Comparison of ENCODE assay signal across 1 cellular context in genomic region chr2:42135381-42136312, GRCh38.
A peak's percentile ranks its signal among the peaks of the same experiment; 100 is the strongest.
TF ChIP-seq lines count a peak whose summit lies in the region.

No MANE protein-coding gene starts in this region.

TF ChIP-seq in HepG2, 621 proteins besides CTCF, POLR2A, EP300 and RAD21 (continued from another document and continues in another):
- TF ChIP-seq ZNF609 (CRISPR knock-in tag; IDR thresholded peaks at IDR 0.05; ENCODE audit: borderline replicate concordance): peak; percentile 96
- TF ChIP-seq ARID2 (CRISPR knock-in tag; IDR thresholded peaks at IDR 0.05; ENCODE audit: borderline replicate concordance): peak; percentile 74
- TF ChIP-seq JUND (CRISPR knock-in tag; IDR thresholded peaks at IDR 0.05): 0 out of 2 replicates have a peak, but pooled peaks have one; percentile 69
- peak; percentile 84; the same call in 1 of the 2 replicates for TF ChIP-seq HMG20B (CRISPR knock-in tag; conservative IDR thresholded peaks at IDR 0.05)
- TF ChIP-seq TARDBP (CRISPR knock-in tag; IDR thresholded peaks at IDR 0.05): peak; percentile 99
- no peak for TF ChIP-seq MNT (IDR thresholded peaks at IDR 0.05)
- no peak for TF ChIP-seq NRL (CRISPR knock-in tag; IDR thresholded peaks at IDR 0.05; ENCODE audit: borderline replicate concordance)
- peak; percentile 98 for TF ChIP-seq ARID5B (CRISPR knock-in tag; IDR thresholded peaks at IDR 0.05)
- peak; percentile 100 for TF ChIP-seq NCOA2 (CRISPR knock-in tag; IDR thresholded peaks at IDR 0.05)
- no peak for TF ChIP-seq NFE2L1 (CRISPR knock-in tag; IDR thresholded peaks at IDR 0.05; ENCODE audit: borderline replicate concordance)
- TF ChIP-seq FOXC1 (CRISPR knock-in tag; IDR thresholded peaks at IDR 0.05; ENCODE audit: borderline replicate concordance): no peak
- TF ChIP-seq CHD4 (IDR thresholded peaks at IDR 0.05; ENCODE audit: borderline replicate concordance, low read length): no peak
- peak in 1 of 2 experiments; percentile 92; a peak in 2 of 4 replicates for TF ChIP-seq ATF4 (CRISPR knock-in tag; IDR thresholded peaks at IDR 0.05)
- TF ChIP-seq ELF3 (CRISPR knock-in tag; IDR thresholded peaks at IDR 0.05): peak; percentile 99
- TF ChIP-seq NFE2L2 (IDR thresholded peaks at IDR 0.05; ENCODE audit: low read length): no peak
- TF ChIP-seq SIN3A (IDR thresholded peaks at IDR 0.05; ENCODE audit: borderline replicate concordance, low read depth, low read length): 0 out of 2 replicates have a peak, but pooled peaks have one; percentile 47
- no peak for TF ChIP-seq CENPX (CRISPR knock-in tag; IDR thresholded peaks at IDR 0.05)
- peak; percentile 89 for TF ChIP-seq ZNF331 (CRISPR knock-in tag; IDR thresholded peaks at IDR 0.05)
- no peak for TF ChIP-seq ZNF780A (CRISPR knock-in tag; IDR thresholded peaks at IDR 0.05)
- TF ChIP-seq HNF4G (IDR thresholded peaks at IDR 0.05; ENCODE audit: borderline replicate concordance, low read depth, low read length): peak; percentile 47; the same call in 1 of the 2 replicates
- TF ChIP-seq HNF4G (CRISPR knock-in tag; IDR thresholded peaks at IDR 0.05; ENCODE audit: borderline replicate concordance, low read depth): peak; percentile 72; the same call in 1 of the 2 replicates
- TF ChIP-seq ZNF10 (CRISPR knock-in tag; IDR thresholded peaks at IDR 0.05; ENCODE audit: borderline replicate concordance, low read depth): no peak
- peak; percentile 70 for TF ChIP-seq SKI (IDR thresholded peaks at IDR 0.05; ENCODE audit: partially characterized antibody)
- TF ChIP-seq ATF7 (IDR thresholded peaks at IDR 0.05): peak; percentile 71
- TF ChIP-seq ATF7 (CRISPR knock-in tag; IDR thresholded peaks at IDR 0.05): peak; percentile 76; the same call in 1 of the 2 replicates
- TF ChIP-seq SAFB2 (CRISPR knock-in tag; IDR thresholded peaks at IDR 0.05; ENCODE audit: borderline replicate concordance, low read depth): no peak; the same call in 1 of the 2 replicates
- TF ChIP-seq GLI4 (CRISPR knock-in tag; IDR thresholded peaks at IDR 0.05; ENCODE audit: borderline replicate concordance): 0 out of 2 replicates have a peak, but pooled peaks have one; percentile 39
- TF ChIP-seq ZNF687 (CRISPR knock-in tag; IDR thresholded peaks at IDR 0.05): no peak; the same call in 1 of the 2 replicates
- TF ChIP-seq E2F5 (CRISPR knock-in tag; conservative IDR thresholded peaks at IDR 0.05): no peak
- TF ChIP-seq PRDM15 (CRISPR knock-in tag; IDR thresholded peaks at IDR 0.05): no peak
- no peak for TF ChIP-seq NR3C1 (CRISPR knock-in tag; IDR thresholded peaks at IDR 0.05)
- TF ChIP-seq ZBTB37 (CRISPR knock-in tag; IDR thresholded peaks at IDR 0.05): 0 out of 2 replicates have a peak, but pooled peaks have one; percentile 8
- TF ChIP-seq SALL2 (CRISPR knock-in tag; IDR thresholded peaks at IDR 0.05): 0 out of 2 replicates have a peak, but pooled peaks have one; percentile 52
- peak; percentile 63 for TF ChIP-seq FOXA1 (IDR thresholded peaks at IDR 0.05)
- peak; percentile 98 for TF ChIP-seq FOXA1 (CRISPR knock-in tag; IDR thresholded peaks at IDR 0.05)
